ENCODE assay signal across 2 cellular contexts in genomic region chr16:75252049-75252864, GRCh38.
TF ChIP-seq lines count a peak whose summit lies in the region.

No MANE protein-coding gene starts in this region.

TF ChIP-seq in A549, 52 proteins besides CTCF, POLR2A, EP300 and RAD21 (continued from another document):
- TF ChIP-seq E2F6 (IDR thresholded peaks at IDR 0.05; ENCODE audit: borderline replicate concordance, low read depth) (no peak), MAX (IDR thresholded peaks at IDR 0.05) (0 out of 2 replicates have a peak, but pooled peaks have one; percentile 1), FOSL2 (IDR thresholded peaks at IDR 0.05) (no peak), FOSL2 (CRISPR knock-in tag; IDR thresholded peaks at IDR 0.05) (no peak)

TF ChIP-seq in endothelial cell of umbilical vein, 7 proteins besides CTCF, POLR2A, EP300 and RAD21 (continued from another document):
- TF ChIP-seq GATA2 (IDR thresholded peaks at IDR 0.05; ENCODE audit: insufficient read depth, insufficient read length, low read depth, low read length) (no peak), FOS (IDR thresholded peaks at IDR 0.05; ENCODE audit: borderline replicate concordance, insufficient read depth, low read length) (no peak)
